Comparison of ENCODE assay signal across 18 cellular contexts in the genomic region with DNA sequence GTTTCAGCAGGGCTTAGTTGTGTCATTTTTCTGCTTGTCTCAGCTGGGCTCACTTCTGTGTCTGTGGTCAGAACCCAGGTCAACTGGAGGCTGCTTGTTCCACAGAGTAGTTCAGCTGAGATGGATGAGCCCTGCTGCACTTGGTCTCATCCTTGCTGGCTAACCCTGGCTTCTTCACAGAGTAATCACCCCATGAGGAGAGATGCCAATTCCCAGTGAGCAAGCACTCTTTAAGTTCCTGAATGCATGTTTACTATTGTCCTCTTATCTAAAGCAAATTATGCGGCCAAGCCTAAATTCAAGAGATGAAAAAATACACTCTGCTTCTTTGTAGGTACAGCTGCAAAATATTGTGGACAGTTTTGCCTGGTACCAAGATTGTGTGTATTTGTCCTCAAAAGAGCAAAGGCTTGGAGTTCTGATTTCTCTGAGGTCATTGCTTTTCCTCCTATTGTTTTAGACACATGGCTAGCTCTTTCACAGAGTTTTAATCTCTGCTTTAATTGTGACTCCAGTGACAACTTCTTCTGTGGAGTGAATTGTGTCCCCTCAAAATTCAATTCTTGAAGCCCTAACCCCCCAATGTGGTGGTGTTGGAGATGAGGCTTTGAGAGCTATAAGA.
DNase-seq lines count a peak whose midpoint lies in the region; ATAC-seq, FAIRE-seq and TF ChIP-seq lines count a peak whose summit lies in the region.
"Had no signal": no experiment of that assay in that cellular context is flagged by ENCODE, and none has a peak within 500 bp of the region (broad histone marks: within the 10 kb centered on the region; RNA-seq: fewer than 3 reads in every experiment).

No MANE protein-coding gene starts in this region.

- no TSS peak for BruUV-seq in Caco-2 (replicated peaks; lab: Mats Ljungman, UMichigan)

- POLR2A ChIA-PET in Caco-2 (lab: Charles Lee): no interaction called here

- in situ Hi-C loops in astrocyte of the cerebellum (cut with HindIII; ENCODE audit: low sequenced_read_pairs): no loop called here

- no peak overlapping the region for H3K4me3 Mint-ChIP-seq in stimulated activated effector memory CD8-positive, alpha-beta T cell treated with anti-CD3 and anti-CD28 coated beads, Interleukin-12 subunit alpha, Interleukin-12 subunit beta, amount 100 ng/mL, for 72 hours
- no peak overlapping the region for H3K4me3 Mint-ChIP-seq in Caco-2 (ENCODE audit: unreplicated experiment)
- H3K4me3 Mint-ChIP-seq: activated naive CD4-positive, alpha-beta T cell treated with anti-CD3 and anti-CD28 coated beads, Interleukin-2, amount 10 ng/mL, durations not matched to agents 7 days and 5 days; central memory CD8-positive, alpha-beta T cell; natural killer cell treated with Interleukin-12 subunit alpha and Interleukin-12 subunit beta and Interleukin-15 and Interleukin-18, amount 100 ng/mL, for 72 hours; stimulated activated naive B cell treated with anti-CD40 and anti-IgM and Interleukin-4, amounts not matched to agents 10 μg/mL and 1 μg/mL and 100 μg/mL, for 72 hours had no signal

- DNase-seq in HTR-8/SVneo (ENCODE audit: insufficient read length, low spot score): no peak
- peak; percentile 31 for DNase-seq in astrocyte of the cerebellum (ENCODE audit: low read depth)
- DNase-seq in iPS-NIHi7 (ENCODE audit: extremely low spot score): peak; percentile 10
- no peak for DNase-seq in stimulated activated effector memory CD8-positive, alpha-beta T cell treated with anti-CD3 and anti-CD28 coated beads, Interleukin-12 subunit alpha, Interleukin-12 subunit beta, amount 100 ng/mL, for 72 hours (ENCODE audit: low spot score in 2 of 2)
- DNase-seq in Caco-2: no peak
- no peak for DNase-seq in H7
- DNase-seq: activated naive CD4-positive, alpha-beta T cell treated with anti-CD3 and anti-CD28 coated beads, Interleukin-2, amount 10 ng/mL, durations not matched to agents 7 days and 5 days; NCI-H2171 treated with DMSO at 0.1 percent for 48 hours; stimulated activated CD4-positive, alpha-beta T cell treated with anti-CD3 and anti-CD28 coated beads, Interleukin-4, amount 100 ng/mL, for 4 hours; stimulated activated naive B cell treated with anti-CD40 and anti-IgM and Interleukin-4, amounts not matched to agents 10 μg/mL and 1 μg/mL and 100 μg/mL, for 72 hours; WERI-Rb-1 had no signal

- no peak for TF ChIP-seq CTCF in astrocyte of the cerebellum (IDR thresholded peaks at IDR 0.05; ENCODE audit: low read depth, low read length, missing control alignments)
- TF ChIP-seq CTCF in Caco-2 (IDR thresholded peaks at IDR 0.05; ENCODE audit: insufficient read depth in 1 of 2, low read depth in 1 of 2, low read length in 1 of 2, severe bottlenecking in 1 of 2, unreplicated experiment in 1 of 2): no peak

- H3K27me3 ChIP-seq in Caco-2 (replicated peaks; ENCODE audit: control insufficient read depth, insufficient read depth, low read length) (no peaks in the 10 kb centered on the region), H7 (ENCODE audit: control insufficient read depth, insufficient read depth, low read length) (no peaks in the 10 kb centered on the region)
- H3K27me3 ChIP-seq: hepatocyte had no signal

- FAIRE-seq in HTR-8/SVneo (lab: Jason Lieb, UNC): peak; percentile 42
- FAIRE-seq: urothelium cell line had no signal

- H3K27me3 Mint-ChIP-seq in Caco-2 (ENCODE audit: insufficient read depth, unreplicated experiment): no peaks in the 10 kb centered on the region
- H3K27me3 Mint-ChIP-seq: activated naive CD4-positive, alpha-beta T cell treated with anti-CD3 and anti-CD28 coated beads, Interleukin-2, amount 10 ng/mL, durations not matched to agents 7 days and 5 days; central memory CD8-positive, alpha-beta T cell; natural killer cell treated with Interleukin-12 subunit alpha and Interleukin-12 subunit beta and Interleukin-15 and Interleukin-18, amount 100 ng/mL, for 72 hours; stimulated activated naive B cell treated with anti-CD40 and anti-IgM and Interleukin-4, amounts not matched to agents 10 μg/mL and 1 μg/mL and 100 μg/mL, for 72 hours had no signal

- CTCF ChIA-PET in Caco-2 (lab: Charles Lee): no interaction called here

- H3K9me3 Mint-ChIP-seq in stimulated activated effector memory CD8-positive, alpha-beta T cell treated with anti-CD3 and anti-CD28 coated beads, Interleukin-12 subunit alpha, Interleukin-12 subunit beta, amount 100 ng/mL, for 72 hours: peaks cover 7% of the 10 kb centered on the region
- no peaks in the 10 kb centered on the region for H3K9me3 Mint-ChIP-seq in Caco-2 (ENCODE audit: unreplicated experiment)

- H3K36me3 Mint-ChIP-seq in stimulated activated effector memory CD8-positive, alpha-beta T cell treated with anti-CD3 and anti-CD28 coated beads, Interleukin-12 subunit alpha, Interleukin-12 subunit beta, amount 100 ng/mL, for 72 hours: no peaks in the 10 kb centered on the region
- no peaks in the 10 kb centered on the region for H3K36me3 Mint-ChIP-seq in Caco-2 (ENCODE audit: insufficient read depth, unreplicated experiment)
- H3K36me3 Mint-ChIP-seq: activated naive CD4-positive, alpha-beta T cell treated with anti-CD3 and anti-CD28 coated beads, Interleukin-2, amount 10 ng/mL, durations not matched to agents 7 days and 5 days; stimulated activated naive B cell treated with anti-CD40 and anti-IgM and Interleukin-4, amounts not matched to agents 10 μg/mL and 1 μg/mL and 100 μg/mL, for 72 hours had no signal

- no peaks in the 10 kb centered on the region for H3K4me1 Mint-ChIP-seq in stimulated activated effector memory CD8-positive, alpha-beta T cell treated with anti-CD3 and anti-CD28 coated beads, Interleukin-12 subunit alpha, Interleukin-12 subunit beta, amount 100 ng/mL, for 72 hours
- H3K4me1 Mint-ChIP-seq in Caco-2 (ENCODE audit: low read depth, unreplicated experiment): no peaks in the 10 kb centered on the region
- H3K4me1 Mint-ChIP-seq: activated naive CD4-positive, alpha-beta T cell treated with anti-CD3 and anti-CD28 coated beads, Interleukin-2, amount 10 ng/mL, durations not matched to agents 7 days and 5 days; central memory CD8-positive, alpha-beta T cell; stimulated activated naive B cell treated with anti-CD40 and anti-IgM and Interleukin-4, amounts not matched to agents 10 μg/mL and 1 μg/mL and 100 μg/mL, for 72 hours had no signal

- no peaks in the 10 kb centered on the region for H3K36me3 ChIP-seq in Caco-2 (ENCODE audit: control insufficient read depth, insufficient read depth, low read length)
- H3K36me3 ChIP-seq in H7 (replicated peaks; ENCODE audit: control insufficient read depth, insufficient read depth, low read length): no peaks in the 10 kb centered on the region
- H3K36me3 ChIP-seq: HAP-1, WERI-Rb-1 had no signal

- no peaks in the 10 kb centered on the region for H3K4me1 ChIP-seq in Caco-2

- no peaks in the 10 kb centered on the region for H3K9me3 ChIP-seq in Caco-2

- no peak overlapping the region for H3K27ac Mint-ChIP-seq in stimulated activated effector memory CD8-positive, alpha-beta T cell treated with anti-CD3 and anti-CD28 coated beads, Interleukin-12 subunit alpha, Interleukin-12 subunit beta, amount 100 ng/mL, for 72 hours
- H3K27ac Mint-ChIP-seq in Caco-2 (ENCODE audit: unreplicated experiment): no peak overlapping the region
- H3K27ac Mint-ChIP-seq: activated naive CD4-positive, alpha-beta T cell treated with anti-CD3 and anti-CD28 coated beads, Interleukin-2, amount 10 ng/mL, durations not matched to agents 7 days and 5 days; natural killer cell treated with Interleukin-12 subunit alpha and Interleukin-12 subunit beta and Interleukin-15 and Interleukin-18, amount 100 ng/mL, for 72 hours; stimulated activated naive B cell treated with anti-CD40 and anti-IgM and Interleukin-4, amounts not matched to agents 10 μg/mL and 1 μg/mL and 100 μg/mL, for 72 hours had no signal

- intact Hi-C loops in Caco-2 (cut with micrococcal nuclease; ENCODE audit: unreplicated experiment): no loop called here

- H3K4me3 ChIP-seq in astrocyte of the cerebellum (ENCODE audit: low read depth, low read length) (no peak overlapping the region), Caco-2 (ENCODE audit: low read depth, low read length) (no peak overlapping the region), H7 (ENCODE audit: insufficient read depth, low read depth, low read length) (no peak overlapping the region)
- H3K4me3 ChIP-seq: HAP-1, hepatocyte had no signal

- ATAC-seq in stimulated activated effector memory CD8-positive, alpha-beta T cell treated with anti-CD3 and anti-CD28 coated beads, Interleukin-12 subunit alpha, Interleukin-12 subunit beta, amount 100 ng/mL, for 72 hours: no peak
- no peak for ATAC-seq in GM21367 (IDR thresholded peaks at IDR 0.05; ENCODE audit: unreplicated experiment)
- ATAC-seq: natural killer cell treated with Interleukin-12 subunit alpha and Interleukin-12 subunit beta and Interleukin-15 and Interleukin-18, amount 100 ng/mL, for 72 hours; sciatic nerve; stimulated activated naive B cell treated with anti-CD40 and anti-IgM and Interleukin-4, amounts not matched to agents 10 μg/mL and 1 μg/mL and 100 μg/mL, for 72 hours had no signal

Comparison
In these comparisons a context has a peak if more than half of its experiments do, and no peak if none do; other contexts are left out.
1. DNase-seq: peak in astrocyte of the cerebellum (single experiment) and iPS-NIHi7 (single experiment); none in HTR-8/SVneo (single experiment), stimulated activated effector memory CD8-positive, alpha-beta T cell treated with anti-CD3 and anti-CD28 coated beads, Interleukin-12 subunit alpha, Interleukin-12 subunit beta, amount 100 ng/mL, for 72 hours (0 of 2), Caco-2 (0 of 2) and H7 (single experiment).